Comparison of ENCODE assay signal across 26 cellular contexts in the genomic region with DNA sequence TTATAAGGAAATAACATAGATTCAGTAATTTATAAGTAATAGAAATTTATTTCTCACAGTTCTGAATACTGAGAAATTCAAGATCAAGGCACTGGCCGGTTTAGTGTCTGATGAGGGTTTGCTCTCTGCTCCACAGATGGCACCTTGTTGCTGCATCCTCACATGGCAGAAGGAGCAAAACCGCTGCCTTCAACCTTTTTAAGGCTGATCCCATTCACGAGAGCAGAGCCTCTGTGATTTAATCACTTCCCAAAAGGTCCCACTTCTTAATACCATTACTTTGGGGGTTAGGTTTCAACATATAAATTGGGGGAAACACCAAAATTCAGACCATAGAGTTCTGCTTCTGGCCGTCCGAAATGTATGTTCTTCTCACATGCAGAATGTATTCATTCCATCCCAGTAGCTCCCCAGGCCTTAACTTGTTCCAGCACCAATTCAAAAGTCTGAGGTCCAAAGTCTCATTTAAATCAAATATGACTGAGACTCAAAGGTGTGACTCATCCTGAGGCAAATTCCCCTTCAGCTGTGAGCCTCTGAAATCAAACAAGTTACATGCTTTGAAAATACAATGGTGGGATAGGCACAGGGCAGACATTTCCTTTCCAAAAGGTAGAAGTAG. TPM values are rescaled to one million over a fixed set of nuclear protein-coding genes. Genes with fewer than 3 reads are reported as not detected.
DNase-seq lines count a peak whose midpoint lies in the region; ATAC-seq, FAIRE-seq and TF ChIP-seq lines count a peak whose summit lies in the region.
"Had no signal": no experiment of that assay in that cellular context is flagged by ENCODE, and none has a peak within 500 bp of the region (broad histone marks: within the 10 kb centered on the region; RNA-seq: fewer than 3 reads in every experiment).

No MANE protein-coding gene starts in this region.

- no peak overlapping the region for H3K9ac ChIP-seq in PC-3 (ENCODE audit: low read length)

- no peaks in the 10 kb centered on the region for H3K27me3 Mint-ChIP-seq in Calu3 (ENCODE audit: unreplicated experiment)
- no peaks in the 10 kb centered on the region for H3K27me3 Mint-ChIP-seq in activated CD4-positive, alpha-beta T cell treated with anti-CD3 and anti-CD28 coated beads, Interleukin-2, amount 10 ng/mL, durations not matched to agents 24 days and 14 days

- peaks cover 33% of the 10 kb centered on the region for H3K4me1 Mint-ChIP-seq in Calu3 (ENCODE audit: low read depth, unreplicated experiment)
- H3K4me1 Mint-ChIP-seq in activated CD4-positive, alpha-beta T cell treated with anti-CD3 and anti-CD28 coated beads, Interleukin-2, amount 10 ng/mL, durations not matched to agents 24 days and 14 days, result no peaks in the 10 kb centered on the region
- H3K4me1 Mint-ChIP-seq: activated CD4-positive, alpha-beta memory T cell treated with anti-CD3 and anti-CD28 coated beads, Interleukin-2, amount 10 ng/mL, durations not matched to agents 7 days and 5 days; CD4-positive, CD25-positive, alpha-beta regulatory T cell; neural crest cell; stimulated activated effector memory CD8-positive, alpha-beta T cell treated with anti-CD3 and anti-CD28 coated beads, Interleukin-12 subunit alpha, Interleukin-12 subunit beta, amount 100 ng/mL, for 72 hours had no signal

- peak overlapping the region; percentile 33 for H3K27ac Mint-ChIP-seq in Calu3 (ENCODE audit: unreplicated experiment)
- no peak overlapping the region for H3K27ac Mint-ChIP-seq in activated CD4-positive, alpha-beta T cell treated with anti-CD3 and anti-CD28 coated beads, Interleukin-2, amount 10 ng/mL, durations not matched to agents 24 days and 14 days
- H3K27ac Mint-ChIP-seq: activated CD4-positive, alpha-beta memory T cell treated with anti-CD3 and anti-CD28 coated beads, Interleukin-2, amount 10 ng/mL, durations not matched to agents 7 days and 5 days; CD4-positive, CD25-positive, alpha-beta regulatory T cell; HFFc6; stimulated activated effector memory CD8-positive, alpha-beta T cell treated with anti-CD3 and anti-CD28 coated beads, Interleukin-12 subunit alpha, Interleukin-12 subunit beta, amount 100 ng/mL, for 72 hours had no signal

- CTCF ChIA-PET in Calu3 (lab: Charles Lee), result interaction anchor here (0.9 kb wide), 1 partner anchor 30 kb away, joined by 4 read pairs; no protein-coding TSS in a partner anchor
- CTCF ChIA-PET in PC-3 (lab: Charles Lee), result no interaction called here

- intact Hi-C loops in Calu3 (cut with micrococcal nuclease; ENCODE audit: unreplicated experiment), result loop anchor here (5.0 kb wide), 1 partner anchor 33 kb away; a partner anchor contains a TSS
- intact Hi-C loops in PC-3 (cut with micrococcal nuclease), result no loop called here
- intact Hi-C loops in pancreas (cut with DNase I), result no loop called here
- intact Hi-C loops in activated CD4-positive, alpha-beta T cell treated with anti-CD3 and anti-CD28 coated beads, Interleukin-2, amount 10 ng/mL, durations not matched to agents 24 days and 14 days (cut with micrococcal nuclease), result no loop called here

- H3K36me3 ChIP-seq in PC-3 (ENCODE audit: low read depth, low read length), result no peaks in the 10 kb centered on the region
- no peaks in the 10 kb centered on the region for H3K36me3 ChIP-seq in pancreas
- H3K36me3 ChIP-seq: cardiac muscle cell, heart left ventricle had no signal

- H3K27ac ChIP-seq in PC-3 (ENCODE audit: low read length) (no peak overlapping the region), pancreas (peak overlapping the region in 2 of 4 donors; percentile 66 to 69)
- H3K27ac ChIP-seq: cardiac muscle cell, heart left ventricle, RWPE1 had no signal

- H3K27me3 ChIP-seq in PC-3 (ENCODE audit: low read length) (no peaks in the 10 kb centered on the region), pancreas (no peaks in the 10 kb centered on the region)
- H3K27me3 ChIP-seq: cardiac muscle cell had no signal

- no peak overlapping the region for H2AFZ ChIP-seq in PC-3 (ENCODE audit: low read length)

- BruUV-seq in Calu3 (replicated peaks; lab: Mats Ljungman, UMichigan) (no TSS peak), PC-3 (replicated peaks; lab: Mats Ljungman, UMichigan) (no TSS peak)

- no peaks in the 10 kb centered on the region for H3K9me3 Mint-ChIP-seq in Calu3 (ENCODE audit: low read depth, unreplicated experiment)
- no peaks in the 10 kb centered on the region for H3K9me3 Mint-ChIP-seq in activated CD4-positive, alpha-beta T cell treated with anti-CD3 and anti-CD28 coated beads, Interleukin-2, amount 10 ng/mL, durations not matched to agents 24 days and 14 days
- H3K9me3 Mint-ChIP-seq: activated CD4-positive, alpha-beta memory T cell treated with anti-CD3 and anti-CD28 coated beads, Interleukin-2, amount 10 ng/mL, durations not matched to agents 7 days and 5 days; HFFc6; neural crest cell; stimulated activated effector memory CD8-positive, alpha-beta T cell treated with anti-CD3 and anti-CD28 coated beads, Interleukin-12 subunit alpha, Interleukin-12 subunit beta, amount 100 ng/mL, for 72 hours had no signal

- POLR2A ChIA-PET in PC-3 (lab: Charles Lee; ENCODE audit: unreplicated experiment), result no interaction called here

- no peak for FAIRE-seq in pancreas (lab: Jason Lieb, UNC)
- FAIRE-seq: GM12892 had no signal

- DNase-seq in Calu3 (peak; percentile 32), PC-3 (peak; percentile 22), pancreas (peak in 2 of 6 donors; percentile 18 to 25), NCI-H2171 treated with DMSO at 0.1 percent for 48 hours (lab: John Stamatoyannopoulos, UW) (no peak)
- DNase-seq in activated CD4-positive, alpha-beta T cell treated with anti-CD3 and anti-CD28 coated beads, Interleukin-2, amount 10 ng/mL, durations not matched to agents 24 days and 14 days, result no peak
- no peak for DNase-seq in stimulated activated CD4-positive, alpha-beta T cell treated with anti-CD3 and anti-CD28 coated beads, Interleukin-4, amount 100 ng/mL, for 4 hours
- DNase-seq: activated CD4-positive, alpha-beta memory T cell treated with anti-CD3 and anti-CD28 coated beads, Interleukin-2, amount 10 ng/mL, durations not matched to agents 7 days and 5 days; activated T-cell treated with anti-CD3 and anti-CD28 coated beads, Interleukin-2, amount 50 U/mL, for 1 hour; CD4-positive, CD25-positive, alpha-beta regulatory T cell; dermis blood vessel endothelial cell; DMS79 treated with DMSO at 0.1 percent for 48 hours; heart left ventricle; HFFc6; left ventricle myocardium superior; NCI-H1105 treated with DMSO at 0.1 percent for 48 hours; NCI-H2081; NCI-H510A; posterior cingulate gyrus; T1000 had no signal

- H3K4me1 ChIP-seq in PC-3 (ENCODE audit: insufficient read depth, low read length) (no peaks in the 10 kb centered on the region), pancreas (peaks cover 0 to 16% (median 0%) of the 10 kb centered on the region in 3 donors)
- H3K4me1 ChIP-seq: heart left ventricle had no signal

- peak; percentile 40; the same call in 1 of the 2 replicates for ATAC-seq in PC-3
- ATAC-seq in esophagus mucosa, result peak; percentile 33
- peak; percentile 72 to 92 (median 90) for ATAC-seq in pancreas
- no peak for ATAC-seq in HG03196 (IDR thresholded peaks at IDR 0.05; ENCODE audit: unreplicated experiment)
- ATAC-seq: heart left ventricle; left ventricle myocardium superior; stimulated activated effector memory CD8-positive, alpha-beta T cell treated with anti-CD3 and anti-CD28 coated beads, Interleukin-12 subunit alpha, Interleukin-12 subunit beta, amount 100 ng/mL, for 72 hours had no signal

- no peaks in the 10 kb centered on the region for H3F3A ChIP-seq in PC-3 (ENCODE audit: low read length, unreplicated experiment)

- H3K9me3 ChIP-seq in PC-3 (ENCODE audit: low read length) (no peaks in the 10 kb centered on the region), pancreas (no peaks in the 10 kb centered on the region)
- H3K9me3 ChIP-seq: heart left ventricle had no signal

- H3K4me2 ChIP-seq in PC-3 (ENCODE audit: low read length), result no peak overlapping the region

- 89 to 95% methylated on average over 5 of the region's 5 CpGs for WGBS in pancreas, 2 donors

- H3K4me3 ChIP-seq in PC-3 (ENCODE audit: low read length) (no peak overlapping the region), pancreas (no peak overlapping the region)
- H3K4me3 ChIP-seq: cardiac muscle cell, heart left ventricle had no signal

- TF ChIP-seq CTCF in Calu3 (IDR thresholded peaks at IDR 0.05; ENCODE audit: unreplicated experiment) (no peak), PC-3 (conservative IDR thresholded peaks at IDR 0.05; ENCODE audit: low read depth, low read length) (no peak), pancreas (IDR thresholded peaks at IDR 0.05) (no peak)

- no peaks in the 10 kb centered on the region for H3K36me3 Mint-ChIP-seq in Calu3 (ENCODE audit: insufficient read depth, unreplicated experiment)
- no peaks in the 10 kb centered on the region for H3K36me3 Mint-ChIP-seq in activated CD4-positive, alpha-beta T cell treated with anti-CD3 and anti-CD28 coated beads, Interleukin-2, amount 10 ng/mL, durations not matched to agents 24 days and 14 days (ENCODE audit: low read depth)
- H3K36me3 Mint-ChIP-seq: CD4-positive, CD25-positive, alpha-beta regulatory T cell; stimulated activated effector memory CD8-positive, alpha-beta T cell treated with anti-CD3 and anti-CD28 coated beads, Interleukin-12 subunit alpha, Interleukin-12 subunit beta, amount 100 ng/mL, for 72 hours had no signal

- H4K20me1 ChIP-seq in PC-3 (ENCODE audit: low read length), result no peaks in the 10 kb centered on the region

- H3K4me3 Mint-ChIP-seq in Calu3 (ENCODE audit: low read depth, unreplicated experiment), result peak overlapping the region; percentile 5
- no peak overlapping the region for H3K4me3 Mint-ChIP-seq in activated CD4-positive, alpha-beta T cell treated with anti-CD3 and anti-CD28 coated beads, Interleukin-2, amount 10 ng/mL, durations not matched to agents 24 days and 14 days
- H3K4me3 Mint-ChIP-seq: activated CD4-positive, alpha-beta memory T cell treated with anti-CD3 and anti-CD28 coated beads, Interleukin-2, amount 10 ng/mL, durations not matched to agents 7 days and 5 days; CD4-positive, CD25-positive, alpha-beta regulatory T cell; HFFc6; neural crest cell; stimulated activated effector memory CD8-positive, alpha-beta T cell treated with anti-CD3 and anti-CD28 coated beads, Interleukin-12 subunit alpha, Interleukin-12 subunit beta, amount 100 ng/mL, for 72 hours had no signal

- H3K9me2 ChIP-seq in PC-3 (replicated peaks; ENCODE audit: low read length), result no peaks in the 10 kb centered on the region

- H3K79me2 ChIP-seq in PC-3 (ENCODE audit: low read length), result no peaks in the 10 kb centered on the region

RNA-seq across cellular contexts. Expression of a gene that starts 30.6 kb away (rescaled TPM):
- total RNA-seq in Calu3 (2022), result 10.2 and 18.6 TPM in 2 replicates
- 0.07 TPM in 1 of 2 replicates, not detected in the other for total RNA-seq in PC-3 (2014; rRNA removed)
- 0.08 TPM for total RNA-seq in esophagus mucosa
- 10 to 100 TPM in 1 of 6 donors, 1 to 10 TPM in 4, under 1 TPM in 1; 0.43 to 13.9 (median 1.5) TPM for total RNA-seq in pancreas
- 1 to 10 TPM; 1.4 to 2.0 TPM for polyA plus RNA-seq in pancreas
- total RNA-seq in activated CD4-positive, alpha-beta T cell treated with anti-CD3 and anti-CD28 coated beads, Interleukin-2, amount 10 ng/mL, durations not matched to agents 24 days and 14 days, result 0.07 TPM in 1 of 2 replicates, not detected in the other
- total RNA-seq: activated CD4-positive, alpha-beta memory T cell treated with anti-CD3 and anti-CD28 coated beads, Interleukin-2, amount 10 ng/mL, durations not matched to agents 7 days and 5 days; cardiac muscle cell; dermis blood vessel endothelial cell; left ventricle myocardium superior had no signal
- polyA plus RNA-seq: cardiac muscle cell had no signal

RNA-seq across cellular contexts. Expression of a gene that starts 44.2 kb away (rescaled TPM):
- total RNA-seq in Calu3 (2022) (14.0 TPM in 2 replicates), PC-3 (2014; rRNA removed) (8.2 and 10.2 TPM in 2 replicates), esophagus mucosa (6.9 TPM), pancreas (1 to 10 TPM; 3.7 to 6.9 (median 6.4) TPM)
- 1 to 10 TPM; 4.8 to 8.4 TPM for polyA plus RNA-seq in pancreas
- 18.6 and 19.8 TPM in 2 replicates for total RNA-seq in activated CD4-positive, alpha-beta T cell treated with anti-CD3 and anti-CD28 coated beads, Interleukin-2, amount 10 ng/mL, durations not matched to agents 24 days and 14 days

RNA-seq across cellular contexts. Expression of a gene that starts 44.4 kb away (rescaled TPM):
- total RNA-seq in Calu3 (2022) (20.1 and 21.5 TPM in 2 replicates), PC-3 (2014; rRNA removed) (4.5 and 4.8 TPM in 2 replicates), esophagus mucosa (5.1 TPM), pancreas (10 to 100 TPM; 11.3 to 29.1 (median 19.7) TPM)
- polyA plus RNA-seq in pancreas, result 10 to 100 TPM; 16.1 to 19.1 TPM
- total RNA-seq in activated CD4-positive, alpha-beta T cell treated with anti-CD3 and anti-CD28 coated beads, Interleukin-2, amount 10 ng/mL, durations not matched to agents 24 days and 14 days, result 11.7 and 12.7 TPM in 2 replicates

Comparison
In these comparisons a context has a peak if more than half of its experiments do, and no peak if none do; other contexts are left out.
1. DNase-seq: peak in Calu3 (single experiment) and PC-3 (single experiment); none in activated CD4-positive, alpha-beta T cell treated with anti-CD3 and anti-CD28 coated beads, Interleukin-2, amount 10 ng/mL, durations not matched to agents 24 days and 14 days (single experiment), stimulated activated CD4-positive, alpha-beta T cell treated with anti-CD3 and anti-CD28 coated beads, Interleukin-4, amount 100 ng/mL, for 4 hours (0 of 2) and NCI-H2171 treated with DMSO at 0.1 percent for 48 hours (single experiment).